25 cellular contexts compared by ENCODE assay signal in the genomic region with DNA sequence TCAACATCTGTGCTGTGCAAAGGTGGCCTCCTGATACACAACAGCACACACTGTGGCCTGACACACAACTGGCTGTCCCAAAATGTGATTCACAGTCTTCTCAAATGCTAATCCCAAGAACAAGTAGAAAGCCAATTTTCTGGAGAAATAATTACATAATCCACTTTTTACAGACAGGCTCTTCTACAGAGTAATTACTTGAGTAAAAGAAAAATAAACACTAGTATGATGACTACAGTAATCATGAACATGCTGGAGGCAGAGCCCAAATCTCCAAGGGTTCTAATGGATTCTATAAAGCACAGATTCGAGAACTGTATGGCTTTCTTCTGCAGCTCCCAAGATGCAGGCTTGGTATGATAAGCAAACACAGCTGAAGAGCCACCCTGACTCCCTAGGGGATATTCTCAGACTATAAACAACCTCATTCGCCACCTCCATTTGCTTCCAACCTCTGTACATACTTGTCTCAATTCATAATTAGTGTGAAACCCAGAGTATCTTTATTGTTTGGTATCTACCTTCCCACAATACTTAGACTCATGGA.
A peak's percentile ranks its signal among the peaks of the same experiment; 100 is the strongest.
DNase-seq lines count a peak whose midpoint lies in the region; ATAC-seq and TF ChIP-seq lines count a peak whose summit lies in the region.
"Had no signal": no experiment of that assay in that cellular context is flagged by ENCODE, and none has a peak within 500 bp of the region (broad histone marks: within the 10 kb centered on the region; RNA-seq: fewer than 3 reads in every experiment).

No MANE protein-coding gene starts in this region.

- peak; percentile 19 to 75 (median 68) for DNase-seq in NCI-H1417 (lab: John Stamatoyannopoulos, UW)
- no peak for DNase-seq in NCI-H1417 treated with DMSO at 0.1 percent for 48 hours (lab: John Stamatoyannopoulos, UW)
- DNase-seq in NCI-H187 (lab: John Stamatoyannopoulos, UW): peak; percentile 30 to 45
- peak; percentile 45 for DNase-seq in NCI-H774 (lab: John Stamatoyannopoulos, UW)
- no peak for DNase-seq in sciatic nerve (ENCODE audit: low spot score)
- no peak for DNase-seq in RWPE1 (ENCODE audit: low spot score)
- no peak for DNase-seq in esophagus muscularis mucosa (ENCODE audit: extremely low spot score)
- DNase-seq in midbrain (lab: John Stamatoyannopoulos, UW): no peak
- DNase-seq: activated CD4-positive, CD25-positive, alpha-beta regulatory T cell treated with anti-CD3 and anti-CD28 coated beads, Interleukin-2, amount 50 U/mL, for 72 hours; activated CD8-positive, alpha-beta memory T cell treated with anti-CD3 and anti-CD28 coated beads for 24 hours; activated naive CD4-positive, alpha-beta T cell treated with anti-CD3 and anti-CD28 coated beads, Interleukin-2, amount 10 ng/mL, durations not matched to agents 7 days and 5 days; activated T-cell treated with anti-CD3 and anti-CD28 coated beads, Interleukin-2, amount 50 U/mL, for 4 hours; anterior cingulate cortex; GDM1; hypothalamus; lower lobe of right lung; NCI-H2227 treated with DMSO at 0.1 percent for 48 hours; nucleus accumbens; stimulated activated CD4-positive, alpha-beta T cell treated with anti-CD3 and anti-CD28 coated beads, Interleukin-15, amount 100 ng/mL, for 24 hours; substantia nigra; SW 1271 had no signal

- TF ChIP-seq CTCF in RWPE1 (conservative IDR thresholded peaks at IDR 0.05; ENCODE audit: low read depth) (no peak), esophagus muscularis mucosa (IDR thresholded peaks at IDR 0.05) (no peak)

- no peak for TF ChIP-seq EP300 in esophagus muscularis mucosa (IDR thresholded peaks at IDR 0.05)

- no peak overlapping the region for H3K27ac ChIP-seq in RWPE1
- H3K27ac ChIP-seq in esophagus muscularis mucosa (replicated peaks in 1 of 4): no peak overlapping the region
- H3K27ac ChIP-seq: C4-2B, epithelial cell of prostate, lower lobe of right lung, vagina had no signal

- POLR2A ChIA-PET in RWPE1 (lab: Yijun Ruan, JAX; ENCODE audit: low non-redundant PET): no interaction called here

- intact Hi-C loops in sciatic nerve (cut with DNase I): no loop called here
- intact Hi-C loops in esophagus muscularis mucosa (cut with DNase I): no loop called here

- no peaks in the 10 kb centered on the region for H3K36me3 ChIP-seq in esophagus muscularis mucosa
- H3K36me3 ChIP-seq: lower lobe of right lung, vagina had no signal

- H3K27me3 ChIP-seq in esophagus muscularis mucosa: no peaks in the 10 kb centered on the region
- H3K27me3 ChIP-seq: vagina had no signal

- CTCF ChIA-PET in RWPE1 (lab: Yijun Ruan, JAX): no interaction called here

- TF ChIP-seq POLR2A in esophagus muscularis mucosa (IDR thresholded peaks at IDR 0.05; ENCODE audit: low read depth): no peak

- H3K4me3 ChIP-seq in esophagus muscularis mucosa: no peak overlapping the region
- H3K4me3 ChIP-seq: K562, lower lobe of right lung, vagina had no signal

- ATAC-seq in sciatic nerve: peak; percentile 72
- ATAC-seq: activated T-cell treated with anti-CD3 and anti-CD28 coated beads, Interleukin-2, amount 50 U/mL, for 4 hours; K562; lower lobe of right lung had no signal

- H3K9me3 ChIP-seq in esophagus muscularis mucosa: no peaks in the 10 kb centered on the region
- H3K9me3 ChIP-seq: lower lobe of right lung, vagina had no signal

- peaks cover 36 to 44% (median 38%) of the 10 kb centered on the region in 4 donors for H3K4me1 ChIP-seq in esophagus muscularis mucosa

- WGBS in esophagus muscularis mucosa: 57% methylated on average over 2 of the region's 2 CpGs

Comparison
In these comparisons a context has a peak if more than half of its experiments do, and no peak if none do; other contexts are left out.
1. DNase-seq: peak in NCI-H1417 (3 of 3), NCI-H187 (2 of 2) and NCI-H774 (single experiment); none in NCI-H1417 treated with DMSO at 0.1 percent for 48 hours (single experiment), sciatic nerve (single experiment), RWPE1 (single experiment), esophagus muscularis mucosa (single experiment) and midbrain (single experiment).